In the genomic region with DNA sequence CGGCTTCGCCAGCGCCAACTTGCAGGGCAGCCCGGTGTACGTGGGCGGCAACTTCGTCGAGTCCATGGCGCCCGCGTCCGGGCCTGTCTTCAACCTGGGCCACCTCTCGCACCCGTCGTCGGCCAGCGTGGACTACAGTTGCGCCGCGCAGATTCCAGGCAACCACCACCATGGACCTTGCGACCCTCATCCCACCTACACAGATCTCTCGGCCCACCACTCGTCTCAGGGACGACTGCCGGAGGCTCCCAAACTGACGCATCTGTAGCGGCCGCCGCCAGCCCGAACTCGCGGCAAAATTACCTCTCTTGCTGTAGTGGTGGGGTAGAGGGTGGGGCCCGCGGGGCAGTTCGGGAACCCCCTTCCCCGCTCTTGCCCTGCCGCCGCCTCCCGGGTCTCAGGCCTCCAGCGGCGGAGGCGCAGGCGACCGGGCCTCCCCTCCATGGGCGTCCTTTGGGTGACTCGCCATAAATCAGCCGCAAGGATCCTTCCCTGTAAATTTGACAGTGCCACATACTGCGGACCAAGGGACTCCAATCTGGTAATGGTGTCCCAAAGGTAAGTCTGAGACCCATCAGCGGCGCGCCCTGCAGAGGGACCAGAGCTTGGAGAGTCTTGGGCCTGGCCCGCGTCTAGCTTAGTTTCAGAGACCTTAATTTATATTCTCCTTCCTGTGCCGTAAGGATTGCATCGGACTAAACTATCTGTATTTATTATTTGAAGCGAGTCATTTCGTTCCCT, we compare ENCODE assay signal across 18 cellular contexts. TPM values are rescaled to one million over a fixed set of nuclear protein-coding genes. Genes with fewer than 3 reads are reported as not detected.
DNase-seq lines count a peak whose midpoint lies in the region; ATAC-seq and TF ChIP-seq lines count a peak whose summit lies in the region.
"Had no signal": no experiment of that assay in that cellular context is flagged by ENCODE, and none has a peak within 500 bp of the region (broad histone marks: within the 10 kb centered on the region; RNA-seq: fewer than 3 reads in every experiment).

No MANE protein-coding gene starts in this region.

- DNase-seq in H7: peak; percentile 66
- no peak for DNase-seq in IMR-90
- DNase-seq in ovary: peak in 2 of 5 donors; percentile 15 to 26
- DNase-seq in ureter (ENCODE audit: low spot score): no peak
- no peak for DNase-seq in AML-193 (lab: John Stamatoyannopoulos, UW)
- DNase-seq: activated T-cell treated with anti-CD3 and anti-CD28 coated beads, Interleukin-2, amount 50 U/mL, for 1 hour; amniotic stem cell; BE2C; HFFc6; NCI-H1417 treated with DMSO at 0.1 percent for 48 hours; NCI-H345 had no signal

- H2BK20ac ChIP-seq in IMR-90 (ENCODE audit: low read depth, low read length): no peak overlapping the region

- H3K18ac ChIP-seq in IMR-90 (ENCODE audit: low read depth, low read length): no peak overlapping the region

- H3K4me3 ChIP-seq in H7 (ENCODE audit: insufficient read depth, low read depth, low read length) (peak overlapping the region; percentile 28), IMR-90 (ENCODE audit: insufficient read depth, low read depth, low read length) (no peak overlapping the region), iPS-18c (ENCODE audit: insufficient read depth, low read depth, low read length) (peak overlapping the region; percentile 36), ovary (peak overlapping the region; percentile 27)

- H4K5ac ChIP-seq in IMR-90 (ENCODE audit: low read depth, low read length): no peak overlapping the region

- 0% methylated on average over 3 of the region's 57 CpGs; no CpG with 5 or more reads in 1 of the 2 experiments for whole genome bisulfite sequencing in IMR-90 (ENCODE audit: extremely low coverage in 2 of 2, insufficient read length in 1 of 2), 2 experiments
- WGBS in ovary, 3 donors: 66 to 88% (median 80%) methylated on average over 57 of the region's 57 CpGs

- no peak for TF ChIP-seq CTCF in IMR-90 (conservative IDR thresholded peaks at IDR 0.05; ENCODE audit: low read depth, low read length)
- TF ChIP-seq CTCF in ovary (IDR thresholded peaks at IDR 0.05): no peak

- H3K4me1 ChIP-seq in IMR-90 (ENCODE audit: control insufficient read depth, insufficient read depth, low read length): no peaks in the 10 kb centered on the region
- H3K4me1 ChIP-seq in ovary (ENCODE audit: insufficient read depth): no peaks in the 10 kb centered on the region

- H2BK120ac ChIP-seq in IMR-90 (ENCODE audit: low read depth, low read length): no peak overlapping the region

- no peak overlapping the region for H2AK5ac ChIP-seq in IMR-90 (ENCODE audit: low read depth, low read length)

- H3K4ac ChIP-seq in IMR-90 (ENCODE audit: low read depth, low read length): no peak overlapping the region

- BruUV-seq in IMR-90 (replicated peaks; lab: Mats Ljungman, UMichigan): no TSS peak

- no peaks in the 10 kb centered on the region for H3K79me1 ChIP-seq in IMR-90 (ENCODE audit: low read depth in 1 of 2, low read length in 2 of 2)

- no peak for ATAC-seq in IMR-90 (ENCODE audit: low read depth)
- no peak for ATAC-seq in HG02884 (IDR thresholded peaks at IDR 0.05; ENCODE audit: unreplicated experiment)
- ATAC-seq in GM19324 (IDR thresholded peaks at IDR 0.05; ENCODE audit: low FRiP score, unreplicated experiment): no peak
- ATAC-seq: Right ventricle myocardium inferior had no signal

- no peak overlapping the region for H3K56ac ChIP-seq in IMR-90 (ENCODE audit: extremely low read depth, insufficient read depth, low read length)

- no peak overlapping the region for H3K9ac ChIP-seq in IMR-90 (ENCODE audit: low read depth, low read length)

- TF ChIP-seq EP300 in ovary (IDR thresholded peaks at IDR 0.05): no peak

- CTCF ChIA-PET in IMR-90 (lab: Yijun Ruan, JAX): interaction anchor here (0.7 kb wide), 1 partner anchor 182 kb away, joined by 3 read pairs; no protein-coding TSS in a partner anchor

- no peaks in the 10 kb centered on the region for H3K36me3 ChIP-seq in H7 (replicated peaks; ENCODE audit: control insufficient read depth, insufficient read depth, low read length)
- H3K36me3 ChIP-seq in IMR-90 (ENCODE audit: control insufficient read depth, insufficient read depth, low read length): no peaks in the 10 kb centered on the region
- H3K36me3 ChIP-seq in ovary: no peaks in the 10 kb centered on the region

- TF ChIP-seq POLR2A in IMR-90 (IDR thresholded peaks at IDR 0.05; ENCODE audit: low read depth, low read length) (no peak), ovary (IDR thresholded peaks at IDR 0.05) (no peak)

- TF ChIP-seq RAD21 in IMR-90 (IDR thresholded peaks at IDR 0.05; ENCODE audit: low read length): no peak

- H4K20me1 ChIP-seq in IMR-90 (ENCODE audit: insufficient read depth, low read length): no peaks in the 10 kb centered on the region

- no peak overlapping the region for H2BK15ac ChIP-seq in IMR-90 (ENCODE audit: low read depth, low read length)

- no peak overlapping the region for H2AK9ac ChIP-seq in IMR-90 (replicated peaks; ENCODE audit: low read depth, low read length, poor library complexity)

- peaks cover 100% of the 10 kb centered on the region for H3K27me3 ChIP-seq in H7 (ENCODE audit: control insufficient read depth, insufficient read depth, low read length)
- H3K27me3 ChIP-seq in IMR-90 (ENCODE audit: control insufficient read depth, insufficient read depth, low read length): peaks cover 67% of the 10 kb centered on the region
- H3K27me3 ChIP-seq in ovary: no peaks in the 10 kb centered on the region
- H3K27me3 ChIP-seq: BE2C had no signal

- intact Hi-C loops in IMR-90 (cut with micrococcal nuclease): no loop called here
- intact Hi-C loops in ovary (cut with DNase I): no loop called here

- H4K91ac ChIP-seq in IMR-90 (ENCODE audit: insufficient read depth, low read depth, low read length): no peak overlapping the region

- POLR2A ChIA-PET in IMR-90 (lab: Charles Lee; ENCODE audit: unreplicated experiment): no interaction called here

- no peaks in the 10 kb centered on the region for H3K9me1 ChIP-seq in IMR-90 (ENCODE audit: insufficient read depth, low read length)

- H3K14ac ChIP-seq in IMR-90 (replicated peaks; ENCODE audit: low read depth, low read length): no peak overlapping the region

- H3K23ac ChIP-seq in IMR-90 (ENCODE audit: low read depth, low read length): no peak overlapping the region

- H3K9me3 ChIP-seq in IMR-90 (ENCODE audit: control insufficient read depth, insufficient read depth, low read length) (peaks cover 10% of the 10 kb centered on the region), iPS-18c (ENCODE audit: control insufficient read depth, insufficient read depth, low read length) (no peaks in the 10 kb centered on the region), ovary (no peaks in the 10 kb centered on the region)
- H3K9me3 ChIP-seq: BE2C had no signal

- no peak overlapping the region for H3K4me2 ChIP-seq in IMR-90 (ENCODE audit: low read depth, low read length)

- H4K8ac ChIP-seq in IMR-90 (ENCODE audit: low read depth in 2 of 2, low read length in 2 of 2): no peak overlapping the region

- no peak overlapping the region for H2BK5ac ChIP-seq in IMR-90 (ENCODE audit: low read depth, low read length, poor library complexity, severe bottlenecking)

- dilution Hi-C loops in IMR-90 (cut with HindIII; ENCODE audit: low sequenced_read_pairs, unreplicated experiment): no loop called here

- H3K27ac ChIP-seq in IMR-90 (ENCODE audit: insufficient read depth, low read length) (no peak overlapping the region), ovary (peak overlapping the region in 1 of 2 donors; percentile 72)
- H3K27ac ChIP-seq: epithelial cell of prostate had no signal

- in situ Hi-C loops in IMR-90 (cut with MboI; ENCODE audit: low sequenced_read_pairs): no loop called here

- peak overlapping the region; percentile 44 for H2AFZ ChIP-seq in IMR-90 (replicated peaks; ENCODE audit: low read length, poor library complexity)

TF ChIP-seq in IMR-90, 13 proteins besides CTCF, POLR2A, EP300 and RAD21 (continues in another document):
- no peak for TF ChIP-seq MAZ (IDR thresholded peaks at IDR 0.05; ENCODE audit: borderline replicate concordance, low read depth, low read length)

RNA-seq across cellular contexts. Expression of a gene that starts 15.1 kb away (rescaled TPM):
- not detected in 2 replicates for total RNA-seq in H7 (2014; rRNA removed; shearing (Covaris generic))
- total RNA-seq in IMR-90 (2012; rRNA removed): not detected in 2 replicates
- not detected in 2 replicates for polyA plus RNA-seq in IMR-90 (2012; rRNA removed)
- polyA plus RNA-seq in IMR-90 (2012; cell fraction: cytosol; rRNA removed): not detected in 2 replicates
- not detected in 2 replicates for polyA plus RNA-seq in IMR-90 (2012; cell fraction: nucleus; rRNA removed; ENCODE audit: low replicate concordance)
- total RNA-seq in ovary: 10 to 100 TPM; 12.5 to 18.7 (median 16.5) TPM
- 10 to 100 TPM in 1 of 2 donors, 1 to 10 TPM in 1; 6.7 to 10.1 TPM for polyA plus RNA-seq in ovary
- 28.2 TPM for total RNA-seq in ureter
- total RNA-seq: chondrocyte, pulmonary artery endothelial cell had no signal

RNA-seq across cellular contexts. Expression of a gene that starts 16.3 kb away (rescaled TPM):
- not detected in 2 replicates for total RNA-seq in H7 (2014; rRNA removed; shearing (Covaris generic))
- total RNA-seq in IMR-90 (2012; rRNA removed): not detected in 2 replicates
- polyA plus RNA-seq in IMR-90 (2012; rRNA removed): not detected in 2 replicates
- not detected in 2 replicates for polyA plus RNA-seq in IMR-90 (2012; cell fraction: cytosol; rRNA removed)
- not detected in 2 replicates for polyA plus RNA-seq in IMR-90 (2012; cell fraction: nucleus; rRNA removed; ENCODE audit: low replicate concordance)
- total RNA-seq in ovary: 1 to 10 TPM in 1 of 7 donors, under 1 TPM in 6; 0.23 to 5.3 (median 0.52) TPM
- under 1 TPM; 0.58 to 0.76 TPM for polyA plus RNA-seq in ovary
- 11.1 TPM for total RNA-seq in ureter
- total RNA-seq: chondrocyte, HFFc6, Right ventricle myocardium inferior had no signal

RNA-seq across cellular contexts. Expression of a gene that starts 20.8 kb away (rescaled TPM):
- not detected in 2 replicates for total RNA-seq in H7 (2014; rRNA removed; shearing (Covaris generic))
- total RNA-seq in IMR-90 (2012; rRNA removed) (not detected in 2 replicates), ovary (10 to 100 TPM in 6 of 7 donors, 1 to 10 TPM in 1; 6.2 to 16.5 (median 12.7) TPM), ureter (22.4 TPM)
- polyA plus RNA-seq in IMR-90 (2012; rRNA removed) (not detected in 2 replicates), ovary (10 to 100 TPM in 1 of 2 donors, 1 to 10 TPM in 1; 8.3 to 11.0 TPM)
- not detected in 2 replicates for polyA plus RNA-seq in IMR-90 (2012; cell fraction: cytosol; rRNA removed)
- not detected in 2 replicates for polyA plus RNA-seq in IMR-90 (2012; cell fraction: nucleus; rRNA removed; ENCODE audit: low replicate concordance)
- total RNA-seq: chondrocyte, pulmonary artery endothelial cell, Right ventricle myocardium inferior had no signal

RNA-seq across cellular contexts. Expression of a gene that starts 42.7 kb away (rescaled TPM):
- total RNA-seq in H7 (2014; rRNA removed; shearing (Covaris generic)): not detected in 2 replicates
- total RNA-seq in IMR-90 (2012; rRNA removed): not detected in 2 replicates
- polyA plus RNA-seq in IMR-90 (2012; rRNA removed): not detected in 2 replicates
- polyA plus RNA-seq in IMR-90 (2012; cell fraction: cytosol; rRNA removed): not detected in 2 replicates
- polyA plus RNA-seq in IMR-90 (2012; cell fraction: nucleus; rRNA removed; ENCODE audit: low replicate concordance): not detected in 2 replicates
- 10 to 100 TPM; 29.2 to 46.8 (median 33.1) TPM for total RNA-seq in ovary
- polyA plus RNA-seq in ovary: 10 to 100 TPM; 36.9 to 50.6 TPM
- total RNA-seq in ureter: 41.7 TPM
- total RNA-seq: chondrocyte, pulmonary artery endothelial cell had no signal

RNA-seq across cellular contexts. Expression of a gene that starts 49.7 kb away (rescaled TPM):
- 0.10 TPM in 1 of 2 replicates, not detected in the other for total RNA-seq in H7 (2014; rRNA removed; shearing (Covaris generic))
- total RNA-seq in IMR-90 (2012; rRNA removed) (not detected in 2 replicates), ovary (10 to 100 TPM in 6 of 7 donors, 1 to 10 TPM in 1; 9.7 to 20.6 (median 12.8) TPM), ureter (19.8 TPM)
- polyA plus RNA-seq in IMR-90 (2012; rRNA removed) (not detected in 2 replicates), ovary (10 to 100 TPM; 11.7 to 13.0 TPM)
- not detected in 2 replicates for polyA plus RNA-seq in IMR-90 (2012; cell fraction: cytosol; rRNA removed)
- polyA plus RNA-seq in IMR-90 (2012; cell fraction: nucleus; rRNA removed; ENCODE audit: low replicate concordance): not detected in 2 replicates
- total RNA-seq: chondrocyte, pulmonary artery endothelial cell, Right ventricle myocardium inferior had no signal

Comparison
In these comparisons a context has a peak if more than half of its experiments do, and no peak if none do; other contexts are left out.
1. RNA of a gene that starts 15.1 kb away (total RNA-seq): 28.2 TPM in ureter (single experiment) and 12.5 to 18.7 TPM in ovary; not detected in H7 and not detected in IMR-90; every median in the first group is over 10 times any median in the second.